ENCODE assay signal across 2 cellular contexts in genomic region chr1:38152351-38153082, GRCh38.
TF ChIP-seq lines count a peak whose summit lies in the region.

No MANE protein-coding gene starts in this region.

TF ChIP-seq in HCT116, 20 proteins besides CTCF, POLR2A, EP300 and RAD21:
- no peak for TF ChIP-seq ZBTB33 (IDR thresholded peaks at IDR 0.05; ENCODE audit: extremely low read depth, insufficient replicate concordance, low read length)
- TF ChIP-seq SRF (IDR thresholded peaks at IDR 0.05; ENCODE audit: low read depth): peak; percentile 81
- no peak for TF ChIP-seq CBX3 (IDR thresholded peaks at IDR 0.05; ENCODE audit: low read depth)

TF ChIP-seq in H1, 55 proteins besides CTCF, POLR2A, EP300 and RAD21 (continued from another document):
- TF ChIP-seq ATF2 (IDR thresholded peaks at IDR 0.05; ENCODE audit: low read length) (no peak), BCL11A (IDR thresholded peaks at IDR 0.05; ENCODE audit: low read depth in 2 of 2, low read length in 2 of 2) (no peak), E2F6 (IDR thresholded peaks at IDR 0.05) (no peak)
